ENCODE assay signal across 7 cellular contexts in the genomic region with DNA sequence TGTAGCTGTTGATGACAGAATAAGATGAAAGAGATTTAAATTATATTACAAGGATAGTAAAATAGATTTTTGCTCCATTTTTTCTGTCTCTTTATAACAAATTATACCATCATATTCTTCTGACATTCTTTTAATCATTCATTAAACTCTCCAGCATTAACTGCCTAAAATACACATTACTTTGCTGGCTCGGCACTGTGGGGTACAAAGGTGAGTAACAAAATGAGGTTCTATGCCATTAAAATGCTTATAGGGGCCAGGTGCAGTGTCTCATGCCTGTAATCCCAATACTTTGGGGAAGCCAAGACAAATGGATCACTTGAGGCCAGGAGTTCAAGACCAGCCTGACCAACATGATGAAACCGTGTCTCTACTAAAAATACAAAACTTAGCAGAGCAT.
"Had no signal": no experiment of that assay in that cellular context is flagged by ENCODE, and none has a peak within 500 bp of the region (broad histone marks: within the 10 kb centered on the region; RNA-seq: fewer than 3 reads in every experiment).

No MANE protein-coding gene starts in this region.

- H3K4me1 Mint-ChIP-seq: IgD-negative memory B cell had no signal

- H3K9me3 Mint-ChIP-seq: IgD-negative memory B cell had no signal

- ATAC-seq: K562 had no signal

- H3K27me3 Mint-ChIP-seq: IgD-negative memory B cell had no signal

- H3K4me3 ChIP-seq: K562 had no signal

- H3K27ac Mint-ChIP-seq: IgD-negative memory B cell had no signal

- DNase-seq: IMR-90, KBM-7, KG1 had no signal

- FAIRE-seq: HTR-8/SVneo had no signal

- H3K36me3 Mint-ChIP-seq: IgD-negative memory B cell had no signal

- H3K27ac ChIP-seq: HL-60 had no signal
